11 cellular contexts compared by ENCODE assay signal in the genomic region with DNA sequence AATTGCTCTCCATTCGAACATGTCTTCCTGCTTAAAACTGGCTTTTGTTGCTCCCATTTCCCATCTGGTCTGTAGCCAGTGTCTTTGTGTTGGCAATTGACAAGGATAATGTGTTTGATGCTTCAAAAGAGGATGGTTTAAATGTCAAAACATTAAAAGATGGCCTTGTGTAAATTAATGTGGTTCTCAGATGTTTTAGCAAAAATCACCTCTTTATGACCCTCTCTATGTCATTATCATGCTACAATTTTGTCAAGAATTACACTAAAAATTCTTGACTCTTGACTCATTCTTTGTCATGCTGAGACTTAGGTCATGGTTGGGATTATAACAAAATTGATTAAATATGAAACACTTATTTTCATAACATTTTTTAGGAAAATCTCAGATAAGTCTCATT. TPM values are rescaled to one million over a fixed set of nuclear protein-coding genes. Genes with fewer than 3 reads are reported as not detected.
DNase-seq lines count a peak whose midpoint lies in the region; ATAC-seq, FAIRE-seq and TF ChIP-seq lines count a peak whose summit lies in the region.
"Had no signal": no experiment of that assay in that cellular context is flagged by ENCODE, and none has a peak within 500 bp of the region (broad histone marks: within the 10 kb centered on the region; RNA-seq: fewer than 3 reads in every experiment).

No MANE protein-coding gene starts in this region.

- H3K4me1 Mint-ChIP-seq in GM23338 (peaks cover 21% of the 10 kb centered on the region), astrocyte (ENCODE audit: low read depth, unreplicated experiment) (peaks cover 25% of the 10 kb centered on the region), memory B cell (peaks cover 58% of the 10 kb centered on the region)

- peaks cover 27% of the 10 kb centered on the region for H3K4me1 ChIP-seq in GM23338 (ENCODE audit: insufficient read depth)
- H3K4me1 ChIP-seq in astrocyte (ENCODE audit: insufficient read depth, low read length): peaks cover 27% of the 10 kb centered on the region

- H3K27me3 ChIP-seq in GM23338 (ENCODE audit: insufficient read depth) (no peaks in the 10 kb centered on the region), astrocyte (ENCODE audit: insufficient read depth, low read length) (no peaks in the 10 kb centered on the region), dorsolateral prefrontal cortex (no peaks in the 10 kb centered on the region)
- H3K27me3 ChIP-seq: adrenal gland had no signal

- H3K27ac ChIP-seq in GM23338 (ENCODE audit: low read depth): peak overlapping the region; percentile 40; the same call in 1 of the 2 replicates
- H3K27ac ChIP-seq in astrocyte (ENCODE audit: low read depth, low read length): peak overlapping the region; percentile 86
- H3K27ac ChIP-seq in dorsolateral prefrontal cortex: no peak overlapping the region

- H3F3A ChIP-seq in GM23338 (replicated peaks; ENCODE audit: low read depth): no peaks in the 10 kb centered on the region

- intact Hi-C loops in dorsolateral prefrontal cortex (cut with DNase I): no loop called here

- peaks cover 14% of the 10 kb centered on the region; the same call in 2 of the 3 replicates for H3K36me3 Mint-ChIP-seq in GM23338 (ENCODE audit: low read depth)
- H3K36me3 Mint-ChIP-seq in astrocyte (ENCODE audit: low read depth, unreplicated experiment): peaks cover 9% of the 10 kb centered on the region
- H3K36me3 Mint-ChIP-seq in memory B cell: peaks cover 27% of the 10 kb centered on the region

- H3K36me3 ChIP-seq in GM23338 (ENCODE audit: insufficient read depth): no peaks in the 10 kb centered on the region
- no peaks in the 10 kb centered on the region for H3K36me3 ChIP-seq in astrocyte (ENCODE audit: insufficient read depth, low read length)
- H3K36me3 ChIP-seq: adrenal gland had no signal

- H3K9me3 Mint-ChIP-seq in GM23338 (peaks cover 5% of the 10 kb centered on the region; the same call in 1 of the 3 replicates), astrocyte (ENCODE audit: unreplicated experiment) (no peaks in the 10 kb centered on the region), memory B cell (no peaks in the 10 kb centered on the region)

- peak overlapping the region; percentile 59 for H3K9ac ChIP-seq in astrocyte (ENCODE audit: low read length)

- H3K4me3 Mint-ChIP-seq in GM23338: no peak overlapping the region
- no peak overlapping the region for H3K4me3 Mint-ChIP-seq in astrocyte (ENCODE audit: unreplicated experiment)
- no peak overlapping the region for H3K4me3 Mint-ChIP-seq in memory B cell

- H3K27me3 Mint-ChIP-seq in GM23338 (ENCODE audit: insufficient read depth, low read depth, poor library complexity) (no peaks in the 10 kb centered on the region), astrocyte (ENCODE audit: low read depth, unreplicated experiment) (no peaks in the 10 kb centered on the region), memory B cell (no peaks in the 10 kb centered on the region)

- DNase-seq in ACHN: peak; percentile 30
- no peak for DNase-seq in GM23338 (ENCODE audit: low spot score)
- DNase-seq in astrocyte (ENCODE audit: low read depth): no peak
- no peak for DNase-seq in memory B cell (ENCODE audit: low spot score in 2 of 2)
- no peak for DNase-seq in pons (ENCODE audit: low spot score)
- no peak for DNase-seq in occipital lobe (lab: John Stamatoyannopoulos, UW)
- DNase-seq in dorsolateral prefrontal cortex: no peak
- DNase-seq: adrenal gland; retina; stimulated activated naive CD8-positive, alpha-beta T cell treated with anti-CD3 and anti-CD28 coated beads, Interleukin-15, Interleukin-2, amounts not matched to agents 100 U/mL and 50 U/mL, for 24 hours had no signal

- H3K4me2 ChIP-seq in GM23338 (no peak overlapping the region), astrocyte (ENCODE audit: low read length) (peak overlapping the region; percentile 75)

- FAIRE-seq in astrocyte (lab: Jason Lieb, UNC): peak; percentile 90

- H3K4me3 ChIP-seq in GM23338 (no peak overlapping the region), astrocyte (ENCODE audit: insufficient read depth, low read depth, low read length) (peak overlapping the region; percentile 12), dorsolateral prefrontal cortex (no peak overlapping the region)
- H3K4me3 ChIP-seq: adrenal gland had no signal

- H4K20me1 ChIP-seq in GM23338 (replicated peaks; ENCODE audit: insufficient read depth): 0 out of 2 replicates have a peak, but pooled peaks cover 6% of the 10 kb centered on the region
- no peaks in the 10 kb centered on the region for H4K20me1 ChIP-seq in astrocyte (ENCODE audit: insufficient read depth, low read length)

- no peak for TF ChIP-seq CTCF in GM23338 (conservative IDR thresholded peaks at IDR 0.05; ENCODE audit: low read depth in 2 of 2)
- no peak for TF ChIP-seq CTCF in astrocyte (IDR thresholded peaks at IDR 0.05; ENCODE audit: insufficient read depth, low read depth, low read length)
- no peak for TF ChIP-seq CTCF in dorsolateral prefrontal cortex (IDR thresholded peaks at IDR 0.05 in 54 of 56, conservative IDR thresholded peaks at IDR 0.05 in 2 of 56; ENCODE audit: low read depth in 1 of 56, partially characterized antibody in 56 of 56)

- no peaks in the 10 kb centered on the region for H3K9me2 ChIP-seq in GM23338 (ENCODE audit: insufficient read depth)

- H3K79me2 ChIP-seq in GM23338 (replicated peaks; ENCODE audit: insufficient read depth) (peaks cover 72% of the 10 kb centered on the region), astrocyte (ENCODE audit: insufficient read depth, low read length) (peaks cover 3% of the 10 kb centered on the region)

- ATAC-seq in GM23338 (no peak), memory B cell (ENCODE audit: low read depth) (no peak), HG03159 (IDR thresholded peaks at IDR 0.05; ENCODE audit: unreplicated experiment) (no peak)
- ATAC-seq: stimulated activated naive CD8-positive, alpha-beta T cell treated with anti-CD3 and anti-CD28 coated beads, Interleukin-15, Interleukin-2, amounts not matched to agents 100 U/mL and 50 U/mL, for 24 hours had no signal

- H3K27ac Mint-ChIP-seq in GM23338 (no peak overlapping the region), astrocyte (ENCODE audit: unreplicated experiment) (peak overlapping the region; percentile 82), memory B cell (peak overlapping the region; percentile 89)

- H3K9me3 ChIP-seq in astrocyte (ENCODE audit: insufficient read depth, low read depth, low read length): no peaks in the 10 kb centered on the region
- H3K9me3 ChIP-seq: adrenal gland had no signal

- in situ Hi-C loops in ACHN (cut with HindIII; ENCODE audit: low pct_ligation_motif_present, low pct_unique_long_range_greater_than_20kb, low sequenced_read_pairs): no loop called here

- H2AFZ ChIP-seq in GM23338: no peak overlapping the region
- H2AFZ ChIP-seq in astrocyte (ENCODE audit: low read depth, low read length): no peak overlapping the region

TF ChIP-seq in GM23338, 12 proteins besides CTCF, POLR2A, EP300 and RAD21:
- TF ChIP-seq, protein P1, sequence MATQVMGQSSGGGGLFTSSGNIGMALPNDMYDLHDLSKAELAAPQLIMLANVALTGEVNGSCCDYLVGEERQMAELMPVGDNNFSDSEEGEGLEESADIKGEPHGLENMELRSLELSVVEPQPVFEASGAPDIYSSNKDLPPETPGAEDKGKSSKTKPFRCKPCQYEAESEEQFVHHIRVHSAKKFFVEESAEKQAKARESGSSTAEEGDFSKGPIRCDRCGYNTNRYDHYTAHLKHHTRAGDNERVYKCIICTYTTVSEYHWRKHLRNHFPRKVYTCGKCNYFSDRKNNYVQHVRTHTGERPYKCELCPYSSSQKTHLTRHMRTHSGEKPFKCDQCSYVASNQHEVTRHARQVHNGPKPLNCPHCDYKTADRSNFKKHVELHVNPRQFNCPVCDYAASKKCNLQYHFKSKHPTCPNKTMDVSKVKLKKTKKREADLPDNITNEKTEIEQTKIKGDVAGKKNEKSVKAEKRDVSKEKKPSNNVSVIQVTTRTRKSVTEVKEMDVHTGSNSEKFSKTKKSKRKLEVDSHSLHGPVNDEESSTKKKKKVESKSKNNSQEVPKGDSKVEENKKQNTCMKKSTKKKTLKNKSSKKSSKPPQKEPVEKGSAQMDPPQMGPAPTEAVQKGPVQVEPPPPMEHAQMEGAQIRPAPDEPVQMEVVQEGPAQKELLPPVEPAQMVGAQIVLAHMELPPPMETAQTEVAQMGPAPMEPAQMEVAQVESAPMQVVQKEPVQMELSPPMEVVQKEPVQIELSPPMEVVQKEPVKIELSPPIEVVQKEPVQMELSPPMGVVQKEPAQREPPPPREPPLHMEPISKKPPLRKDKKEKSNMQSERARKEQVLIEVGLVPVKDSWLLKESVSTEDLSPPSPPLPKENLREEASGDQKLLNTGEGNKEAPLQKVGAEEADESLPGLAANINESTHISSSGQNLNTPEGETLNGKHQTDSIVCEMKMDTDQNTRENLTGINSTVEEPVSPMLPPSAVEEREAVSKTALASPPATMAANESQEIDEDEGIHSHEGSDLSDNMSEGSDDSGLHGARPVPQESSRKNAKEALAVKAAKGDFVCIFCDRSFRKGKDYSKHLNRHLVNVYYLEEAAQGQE (IDR thresholded peaks at IDR 0.05; ENCODE audit: unreplicated experiment): no peak
- TF ChIP-seq NANOG (IDR thresholded peaks at IDR 0.05; ENCODE audit: borderline replicate concordance): no peak

RNA-seq across cellular contexts. Expression of a gene that starts 47.4 kb away (rescaled TPM):
- 32.2 and 35.0 TPM in 2 replicates for total RNA-seq in GM23338 (2014; rRNA removed; shearing (Covaris generic))
- 11.1 TPM in 2 replicates for polyA plus RNA-seq in GM23338 (2016; fragmentation: Nextera tagmentation; extraction: Ambion mirVana)
- total RNA-seq in astrocyte: 18.3 and 18.6 TPM in 2 replicates
- total RNA-seq in occipital lobe: 48.7 TPM
- 10 to 100 TPM in 40 of 120 experiments, 1 to 10 TPM in 80; 3.8 to 16.5 (median 8.7) TPM for total RNA-seq in dorsolateral prefrontal cortex

Comparison
In these comparisons a context has a peak if more than half of its experiments do, and no peak if none do; other contexts are left out.
1. H3K27ac ChIP-seq: peak in GM23338 (single experiment) and astrocyte (single experiment); none in dorsolateral prefrontal cortex (0 of 59).